1 cellular context compared by ENCODE assay signal in genomic region chr9:36572515-36573418, GRCh38.
TF ChIP-seq lines count a peak whose summit lies in the region.

TSS of gene MELK (plus strand) at chr9:36572895. CDS start at chr9:36581682, 8,787 bp downstream.

TF ChIP-seq in K562, 482 proteins besides CTCF, POLR2A, EP300 and RAD21 (continued from another document and continues in another):
- TF ChIP-seq ZNF512 (tag; IDR thresholded peaks at IDR 0.05) = no peak
- TF ChIP-seq REST (CRISPR knock-in tag; IDR thresholded peaks at IDR 0.05; ENCODE audit: low read depth) = no peak
- TF ChIP-seq L3MBTL2 (IDR thresholded peaks at IDR 0.05) = no peak
- TF ChIP-seq ELK1 (CRISPR knock-in tag; IDR thresholded peaks at IDR 0.05) = no peak
- TF ChIP-seq ATF1 (CRISPR knock-in tag; IDR thresholded peaks at IDR 0.05) = no peak
- TF ChIP-seq ATF1 (tag; IDR thresholded peaks at IDR 0.05) = peak; percentile 13; the same call in 1 of the 2 replicates
- TF ChIP-seq SRSF1 (IDR thresholded peaks at IDR 0.05; ENCODE audit: low read depth, low read length) = no peak
- TF ChIP-seq DDX20 (tag; IDR thresholded peaks at IDR 0.05; ENCODE audit: low read depth) = no peak
- TF ChIP-seq HOXB6 (CRISPR knock-in tag; IDR thresholded peaks at IDR 0.05; ENCODE audit: borderline replicate concordance) = no peak
- TF ChIP-seq E4F1 (CRISPR knock-in tag; IDR thresholded peaks at IDR 0.05; ENCODE audit: borderline replicate concordance) = no peak
- no peak for TF ChIP-seq ZSCAN32 (CRISPR knock-in tag; IDR thresholded peaks at IDR 0.05)
- TF ChIP-seq BRD4 (IDR thresholded peaks at IDR 0.05) = no peak
- no peak for TF ChIP-seq PRPF4 (IDR thresholded peaks at IDR 0.05; ENCODE audit: insufficient read depth, low read depth, low read length, poor library complexity, severe bottlenecking)
- TF ChIP-seq RNF2 (IDR thresholded peaks at IDR 0.05) = no peak
- TF ChIP-seq NELFE (IDR thresholded peaks at IDR 0.05; ENCODE audit: insufficient read depth, insufficient read length) = no peak
- TF ChIP-seq HES1 (IDR thresholded peaks at IDR 0.05; ENCODE audit: low read depth) = no peak
- TF ChIP-seq ARNT (IDR thresholded peaks at IDR 0.05) = no peak
- peak in 1 of 3 experiments; percentile 81; a peak in 2 of 6 replicates for TF ChIP-seq ZBTB11 (CRISPR knock-in tag; IDR thresholded peaks at IDR 0.05)
- no peak for TF ChIP-seq HDAC8 (tag; IDR thresholded peaks at IDR 0.05)
- TF ChIP-seq MAZ (CRISPR knock-in tag; conservative IDR thresholded peaks at IDR 0.05 in 1 of 2, IDR thresholded peaks at IDR 0.05 in 1 of 2) = peak; percentile 15 to 47; a peak in 3 of 4 replicates
- 0 out of 2 replicates have a peak, but pooled peaks have one; percentile 28 for TF ChIP-seq ATF7 (IDR thresholded peaks at IDR 0.05)
- peak; percentile 66; the same call in 1 of the 2 replicates for TF ChIP-seq NKRF (IDR thresholded peaks at IDR 0.05; ENCODE audit: borderline replicate concordance)
- no peak for TF ChIP-seq NUFIP1 (IDR thresholded peaks at IDR 0.05; ENCODE audit: partially characterized antibody)
- TF ChIP-seq DPF2 (IDR thresholded peaks at IDR 0.05) = no peak
- no peak for TF ChIP-seq POLR3G (IDR thresholded peaks at IDR 0.05; ENCODE audit: extremely low read depth, insufficient read length, insufficient replicate concordance)
- TF ChIP-seq E2F5 (CRISPR knock-in tag; IDR thresholded peaks at IDR 0.05) = no peak
- no peak for TF ChIP-seq ZBTB43 (CRISPR knock-in tag; IDR thresholded peaks at IDR 0.05)
- TF ChIP-seq GTF2B (IDR thresholded peaks at IDR 0.05; ENCODE audit: extremely low read depth, insufficient read length) = no peak
- no peak for TF ChIP-seq RBM14 (IDR thresholded peaks at IDR 0.05; ENCODE audit: borderline replicate concordance, insufficient read depth, low read depth, low read length)
- TF ChIP-seq HMGN3 (IDR thresholded peaks at IDR 0.05; ENCODE audit: borderline replicate concordance, extremely low read depth, insufficient read length, low read depth, low read length) = peak; percentile 50
- TF ChIP-seq RBM39 (optimal IDR thresholded peaks at IDR 0.05; ENCODE audit: low read depth, low read length) = no peak
- TF ChIP-seq HLTF (IDR thresholded peaks at IDR 0.05) = no peak
- TF ChIP-seq EP400 (IDR thresholded peaks at IDR 0.05) = peak; percentile 58
- no peak for TF ChIP-seq ZNF695 (CRISPR knock-in tag; IDR thresholded peaks at IDR 0.05)
- no peak for TF ChIP-seq ZKSCAN3 (CRISPR knock-in tag; IDR thresholded peaks at IDR 0.05)
- TF ChIP-seq SIX5 (IDR thresholded peaks at IDR 0.05; ENCODE audit: borderline replicate concordance in 1 of 2, insufficient read depth in 1 of 2, low read depth in 1 of 2, low read length in 2 of 2) = no peak
- TF ChIP-seq ZBTB8A (IDR thresholded peaks at IDR 0.05; ENCODE audit: partially characterized antibody) = no peak
- no peak for TF ChIP-seq E2F1 (CRISPR knock-in tag; IDR thresholded peaks at IDR 0.05)
- TF ChIP-seq CREBBP (IDR thresholded peaks at IDR 0.05; ENCODE audit: low read depth, low read length) = no peak
- TF ChIP-seq NFRKB (IDR thresholded peaks at IDR 0.05; ENCODE audit: low read depth) = no peak
- TF ChIP-seq CBFA2T2 (conservative IDR thresholded peaks at IDR 0.05) = no peak
- TF ChIP-seq SMAD3 (CRISPR knock-in tag; conservative IDR thresholded peaks at IDR 0.05) = no peak
- TF ChIP-seq HMG20B (CRISPR knock-in tag; IDR thresholded peaks at IDR 0.05) = no peak
- no peak for TF ChIP-seq RBM17 (IDR thresholded peaks at IDR 0.05; ENCODE audit: borderline replicate concordance, low read depth, low read length)
- TF ChIP-seq ZNF445 (CRISPR knock-in tag; IDR thresholded peaks at IDR 0.05; ENCODE audit: low read depth) = no peak
- TF ChIP-seq DIDO1 (tag; IDR thresholded peaks at IDR 0.05; ENCODE audit: low read depth) = no peak
- TF ChIP-seq ZNF778 (CRISPR knock-in tag; IDR thresholded peaks at IDR 0.05) = no peak
- TF ChIP-seq PURB (CRISPR knock-in tag; IDR thresholded peaks at IDR 0.05; ENCODE audit: low read depth) = no peak
